In genomic region chr3:58494107-58494506, GRCh38 we compare ENCODE assay signal across 9 cellular contexts. TPM values are rescaled to one million over a fixed set of nuclear protein-coding genes. Genes with fewer than 3 reads are reported as not detected.
DNase-seq lines count a peak whose midpoint lies in the region; TF ChIP-seq lines count a peak whose summit lies in the region.
"Had no signal": no experiment of that assay in that cellular context is flagged by ENCODE, and none has a peak within 500 bp of the region (broad histone marks: within the 10 kb centered on the region; RNA-seq: fewer than 3 reads in every experiment).

No MANE protein-coding gene starts in this region.

- peaks cover 60% of the 10 kb centered on the region for H3K4me1 Mint-ChIP-seq in activated CD4-positive, alpha-beta memory T cell treated with anti-CD3 and anti-CD28 coated beads for 36 hours (ENCODE audit: low read depth)
- peaks cover 55% of the 10 kb centered on the region for H3K4me1 Mint-ChIP-seq in activated CD4-positive, alpha-beta memory T cell treated with anti-CD3 and anti-CD28 coated beads, Interleukin-2, amount 10 ng/mL, durations not matched to agents 7 days and 5 days

- no peak for TF ChIP-seq EP300 in transverse colon (IDR thresholded peaks at IDR 0.05; ENCODE audit: low read depth)

- H3K4me3 ChIP-seq in OCI-LY3 (ENCODE audit: low read length) (no peak overlapping the region), retinal pigment epithelial cell (ENCODE audit: low read length) (peak overlapping the region; percentile 7), transverse colon (no peak overlapping the region)

- intact Hi-C loops in activated CD4-positive, alpha-beta memory T cell treated with anti-CD3 and anti-CD28 coated beads for 36 hours (cut with micrococcal nuclease) = no loop called here
- intact Hi-C loops in transverse colon (cut with DNase I; ENCODE audit: low total_unique reads) = no loop called here

- H3K9ac ChIP-seq in OCI-LY3 (ENCODE audit: low read length) = no peak overlapping the region

- H3K27ac ChIP-seq in OCI-LY3 (ENCODE audit: low read length) (no peak overlapping the region), transverse colon (no peak overlapping the region)

- in situ Hi-C loops in transverse colon (cut with MboI; ENCODE audit: low pct_ligation_motif_present in 1 of 4, low pct_unique_long_range_greater_than_20kb in 1 of 4, low sequenced_read_pairs in 3 of 4) = loop anchor here in 1 of 4 donors (10.0 kb wide), 1 partner anchor 159 kb away; the partner anchor contains the start of gene PXK

- H3K36me3 ChIP-seq in OCI-LY3 (replicated peaks; ENCODE audit: low read depth, low read length) (no peaks in the 10 kb centered on the region), transverse colon (no peaks in the 10 kb centered on the region)

- H3K4me2 ChIP-seq in OCI-LY3 (ENCODE audit: low read length) = 0 out of 2 replicates have a peak overlapping the region, but pooled peaks have one; percentile 91

- WGBS in transverse colon (ENCODE audit: low coverage in 1 of 2), 2 donors = 59 to 60% methylated on average over 3 of the region's 3 CpGs

- H4K20me1 ChIP-seq in OCI-LY3 (ENCODE audit: insufficient read depth, low read length) = peaks cover 32% of the 10 kb centered on the region

- peaks cover 60% of the 10 kb centered on the region for H3K79me2 ChIP-seq in OCI-LY3 (ENCODE audit: low read length)

- no peak for DNase-seq in activated CD4-positive, alpha-beta memory T cell treated with anti-CD3 and anti-CD28 coated beads for 36 hours
- DNase-seq in activated CD4-positive, alpha-beta memory T cell treated with anti-CD3 and anti-CD28 coated beads, Interleukin-2, amount 10 ng/mL, durations not matched to agents 7 days and 5 days = no peak
- DNase-seq in fibroblast of peridontal ligament (ENCODE audit: extremely low read depth) = peak; percentile 47
- DNase-seq in retinal pigment epithelial cell (ENCODE audit: low read depth) = no peak
- no peak for DNase-seq in OCI-M1 (lab: John Stamatoyannopoulos, UW)
- DNase-seq in mesenteric fat pad (ENCODE audit: low spot score) = no peak
- DNase-seq in transverse colon = no peak
- DNase-seq: NCI-H510A treated with DMSO at 0.1 percent for 48 hours had no signal

- H3K4me3 Mint-ChIP-seq in activated CD4-positive, alpha-beta memory T cell treated with anti-CD3 and anti-CD28 coated beads for 36 hours = peak overlapping the region; percentile 21
- H3K4me3 Mint-ChIP-seq in activated CD4-positive, alpha-beta memory T cell treated with anti-CD3 and anti-CD28 coated beads, Interleukin-2, amount 10 ng/mL, durations not matched to agents 7 days and 5 days = no peak overlapping the region

- H3K27ac Mint-ChIP-seq in activated CD4-positive, alpha-beta memory T cell treated with anti-CD3 and anti-CD28 coated beads for 36 hours = no peak overlapping the region
- H3K27ac Mint-ChIP-seq in activated CD4-positive, alpha-beta memory T cell treated with anti-CD3 and anti-CD28 coated beads, Interleukin-2, amount 10 ng/mL, durations not matched to agents 7 days and 5 days = no peak overlapping the region

- H3K9me3 Mint-ChIP-seq in activated CD4-positive, alpha-beta memory T cell treated with anti-CD3 and anti-CD28 coated beads for 36 hours = no peaks in the 10 kb centered on the region
- H3K9me3 Mint-ChIP-seq in activated CD4-positive, alpha-beta memory T cell treated with anti-CD3 and anti-CD28 coated beads, Interleukin-2, amount 10 ng/mL, durations not matched to agents 7 days and 5 days = no peaks in the 10 kb centered on the region

- peaks cover 6% of the 10 kb centered on the region for H3K36me3 Mint-ChIP-seq in activated CD4-positive, alpha-beta memory T cell treated with anti-CD3 and anti-CD28 coated beads for 36 hours
- H3K36me3 Mint-ChIP-seq in activated CD4-positive, alpha-beta memory T cell treated with anti-CD3 and anti-CD28 coated beads, Interleukin-2, amount 10 ng/mL, durations not matched to agents 7 days and 5 days (ENCODE audit: low read depth) = peaks cover 18% of the 10 kb centered on the region

- POLR2A ChIA-PET in activated CD4-positive, alpha-beta memory T cell treated with anti-CD3 and anti-CD28 coated beads for 36 hours (lab: Charles Lee) = interaction anchor here (1.6 to 2.0 kb wide), 2 partner anchors 27 to 188 kb away, joined by 3 to 7 read pairs; partner anchors contain the start of genes HTD2 and RPP14
- POLR2A ChIA-PET in activated CD4-positive, alpha-beta memory T cell treated with anti-CD3 and anti-CD28 coated beads, Interleukin-2, amount 10 ng/mL, durations not matched to agents 7 days and 5 days (lab: Charles Lee) = interaction anchor here (1.5 to 4.2 kb wide), 3 partner anchors 23 to 188 kb away, joined by 4 to 44 read pairs (median 38); partner anchors contain the start of genes HTD2, PXK and RPP14

- TF ChIP-seq POLR2A in transverse colon (IDR thresholded peaks at IDR 0.05) = no peak

- H3K27me3 Mint-ChIP-seq in activated CD4-positive, alpha-beta memory T cell treated with anti-CD3 and anti-CD28 coated beads for 36 hours = no peaks in the 10 kb centered on the region
- peaks cover 13% of the 10 kb centered on the region for H3K27me3 Mint-ChIP-seq in activated CD4-positive, alpha-beta memory T cell treated with anti-CD3 and anti-CD28 coated beads, Interleukin-2, amount 10 ng/mL, durations not matched to agents 7 days and 5 days

- TF ChIP-seq CTCF in OCI-LY3 (IDR thresholded peaks at IDR 0.05; ENCODE audit: low read depth, low read length) = no peak
- no peak for TF ChIP-seq CTCF in retinal pigment epithelial cell (conservative IDR thresholded peaks at IDR 0.05; ENCODE audit: low read depth, low read length)
- TF ChIP-seq CTCF in transverse colon (IDR thresholded peaks at IDR 0.05) = no peak

- no peaks in the 10 kb centered on the region for H3K9me3 ChIP-seq in OCI-LY3 (ENCODE audit: insufficient read depth, low read length)
- no peaks in the 10 kb centered on the region for H3K9me3 ChIP-seq in transverse colon

- peaks cover 31% of the 10 kb centered on the region for H3K4me1 ChIP-seq in OCI-LY3 (ENCODE audit: low read length)
- H3K4me1 ChIP-seq in transverse colon = peaks cover 16 to 54% (median 29%) of the 10 kb centered on the region in 4 donors

- H2AFZ ChIP-seq in OCI-LY3 (ENCODE audit: low read depth, low read length) = no peak overlapping the region

- CTCF ChIA-PET in activated CD4-positive, alpha-beta memory T cell treated with anti-CD3 and anti-CD28 coated beads for 36 hours (lab: Charles Lee) = interaction anchor here (0.7 to 2.6 kb wide), 5 partner anchors 23 to 187 kb away, joined by 3 to 9 read pairs (median 6); no protein-coding TSS in a partner anchor
- CTCF ChIA-PET in activated CD4-positive, alpha-beta memory T cell treated with anti-CD3 and anti-CD28 coated beads, Interleukin-2, amount 10 ng/mL, durations not matched to agents 7 days and 5 days (lab: Charles Lee) = interaction anchor here (0.8 to 5.1 kb wide), 11 partner anchors 9 to 187 kb away, joined by 3 to 56 read pairs (median 7); partner anchors contain the start of genes ACOX2, HTD2, PDHB and RPP14

- peaks cover 8% of the 10 kb centered on the region for H3K27me3 ChIP-seq in OCI-LY3 (ENCODE audit: low read depth, low read length)
- H3K27me3 ChIP-seq in transverse colon = no peaks in the 10 kb centered on the region

RNA-seq across cellular contexts. Expression of gene KCTD6, which starts 2.2 kb away (rescaled TPM):
- total RNA-seq in activated CD4-positive, alpha-beta memory T cell treated with anti-CD3 and anti-CD28 coated beads for 36 hours = 1 to 10 TPM; 8.0 to 8.6 TPM
- total RNA-seq in activated CD4-positive, alpha-beta memory T cell treated with anti-CD3 and anti-CD28 coated beads, Interleukin-2, amount 10 ng/mL, durations not matched to agents 7 days and 5 days = 10 to 100 TPM in 1 of 2 experiments, 1 to 10 TPM in 1; 9.4 to 12.4 TPM
- total RNA-seq in mesenteric fat pad (8.0 TPM), transverse colon (10 to 100 TPM in 2 of 4 donors, 1 to 10 TPM in 2; 3.0 to 15.7 (median 11.2) TPM)

RNA-seq across cellular contexts. Expression of gene ACOX2, which starts 42.9 kb away (rescaled TPM):
- not detected for total RNA-seq in activated CD4-positive, alpha-beta memory T cell treated with anti-CD3 and anti-CD28 coated beads for 36 hours
- total RNA-seq in activated CD4-positive, alpha-beta memory T cell treated with anti-CD3 and anti-CD28 coated beads, Interleukin-2, amount 10 ng/mL, durations not matched to agents 7 days and 5 days = not detected
- total RNA-seq in mesenteric fat pad (18.8 TPM), transverse colon (100 to 1,000 TPM in 1 of 4 donors, 10 to 100 TPM in 3; 28.3 to 125 (median 37.9) TPM)

Comparison
In these comparisons a context has a peak if more than half of its experiments do, and no peak if none do; other contexts are left out.
1. RNA of gene ACOX2, which starts 42.9 kb away (total RNA-seq): 28.3 to 125 TPM in transverse colon and 18.8 TPM in mesenteric fat pad (single experiment); not detected in activated CD4-positive, alpha-beta memory T cell treated with anti-CD3 and anti-CD28 coated beads for 36 hours and not detected in activated CD4-positive, alpha-beta memory T cell treated with anti-CD3 and anti-CD28 coated beads, Interleukin-2, amount 10 ng/mL, durations not matched to agents 7 days and 5 days; every median in the first group is over 10 times any median in the second.